ENCODE assay signal across 2 cellular contexts in genomic region chr6:48086187-48086586, GRCh38.
TF ChIP-seq lines count a peak whose summit lies in the region.

No MANE protein-coding gene starts in this region.

TF ChIP-seq in A549, 52 proteins besides CTCF, POLR2A, EP300 and RAD21:
- no peak for TF ChIP-seq MAX (IDR thresholded peaks at IDR 0.05)
- no peak for TF ChIP-seq HEYL (CRISPR knock-in tag; IDR thresholded peaks at IDR 0.05)
- no peak for TF ChIP-seq EHMT2 (IDR thresholded peaks at IDR 0.05; ENCODE audit: low read depth)
- TF ChIP-seq NR3C1 (IDR thresholded peaks at IDR 0.05), result no peak
- no peak for TF ChIP-seq RARB (CRISPR knock-in tag; IDR thresholded peaks at IDR 0.05)
- no peak for TF ChIP-seq PHF8 (IDR thresholded peaks at IDR 0.05; ENCODE audit: borderline replicate concordance, low read depth)
- TF ChIP-seq FOXS1 (CRISPR knock-in tag; IDR thresholded peaks at IDR 0.05), result no peak
- no peak for TF ChIP-seq NFE2L2 (conservative IDR thresholded peaks at IDR 0.05; ENCODE audit: low read length)
- TF ChIP-seq RCOR1 (IDR thresholded peaks at IDR 0.05; ENCODE audit: low read depth, low read length), result no peak
- TF ChIP-seq TFCP2L1 (CRISPR knock-in tag; IDR thresholded peaks at IDR 0.05), result no peak
- no peak for TF ChIP-seq RNF2 (IDR thresholded peaks at IDR 0.05; ENCODE audit: borderline replicate concordance, low read depth)
- TF ChIP-seq ZNF302 (CRISPR knock-in tag; IDR thresholded peaks at IDR 0.05), result no peak
- no peak for TF ChIP-seq ZFP36 (IDR thresholded peaks at IDR 0.05; ENCODE audit: borderline replicate concordance, partially characterized antibody)
- TF ChIP-seq TP53 (CRISPR knock-in tag; IDR thresholded peaks at IDR 0.05), result no peak
- TF ChIP-seq HMGXB4 (CRISPR knock-in tag; IDR thresholded peaks at IDR 0.05; ENCODE audit: borderline replicate concordance), result no peak
- no peak for TF ChIP-seq REST (IDR thresholded peaks at IDR 0.05)

TF ChIP-seq in neural cell, 6 proteins besides CTCF, POLR2A, EP300 and RAD21:
- TF ChIP-seq MXI1 (conservative IDR thresholded peaks at IDR 0.05; ENCODE audit: poor library complexity, severe bottlenecking) (no peak), SMC3 (conservative IDR thresholded peaks at IDR 0.05; ENCODE audit: poor library complexity) (no peak), EZH2 (IDR thresholded peaks at IDR 0.05; ENCODE audit: borderline replicate concordance, insufficient read depth, low read length, poor library complexity, severe bottlenecking) (no peak), POLR2AphosphoS5 (IDR thresholded peaks at IDR 0.05) (no peak), TAF1 (IDR thresholded peaks at IDR 0.05; ENCODE audit: low read depth) (no peak), REST (IDR thresholded peaks at IDR 0.05; ENCODE audit: borderline replicate concordance) (no peak)
